Comparison of ENCODE assay signal across 25 cellular contexts in genomic region chr3:154304936-154305335, GRCh38. TPM values are rescaled to one million over a fixed set of nuclear protein-coding genes. Genes with fewer than 3 reads are reported as not detected.
DNase-seq lines count a peak whose midpoint lies in the region; ATAC-seq, FAIRE-seq and TF ChIP-seq lines count a peak whose summit lies in the region.
"Had no signal": no experiment of that assay in that cellular context is flagged by ENCODE, and none has a peak within 500 bp of the region (broad histone marks: within the 10 kb centered on the region; RNA-seq: fewer than 3 reads in every experiment).

No MANE protein-coding gene starts in this region.

- TF ChIP-seq CTCF in HFFc6 (IDR thresholded peaks at IDR 0.05), result no peak

- intact Hi-C loops in activated CD4-positive, alpha-beta T cell treated with anti-CD3 and anti-CD28 coated beads for 36 hours (cut with DNase I, micrococcal nuclease), result no loop called here

- no peak for DNase-seq in HFFc6
- no peak for DNase-seq in AML-193 (lab: John Stamatoyannopoulos, UW)
- no peak for DNase-seq in retina
- DNase-seq in activated CD4-positive, alpha-beta T cell treated with anti-CD3 and anti-CD28 coated beads for 48 hours, result no peak
- DNase-seq in activated CD4-positive, alpha-beta T cell treated with anti-CD3 and anti-CD28 coated beads for 36 hours, result no peak
- DNase-seq: activated CD4-positive, alpha-beta T cell treated with anti-CD3 and anti-CD28 coated beads, Interleukin-2, amount 10 ng/mL, durations not matched to agents 7 days and 5 days; brain microvascular endothelial cell; CD4-positive, alpha-beta memory T cell; colonic mucosa; GF-D8; GOT3; left ventricle myocardium inferior; midbrain; NCI-H1694 treated with DMSO at 0.1 percent for 48 hours; NCI-H774; OCI-M1; SHP77 treated with DMSO at 0.1 percent for 48 hours had no signal

- ATAC-seq in GM18909 (IDR thresholded peaks at IDR 0.05; ENCODE audit: poor library complexity, unreplicated experiment) (peak; percentile 53), HG03354 (IDR thresholded peaks at IDR 0.05; ENCODE audit: poor library complexity, severe bottlenecking, unreplicated experiment) (peak; percentile 78)
- no peak for ATAC-seq in activated CD4-positive, alpha-beta T cell treated with anti-CD3 and anti-CD28 coated beads for 36 hours
- ATAC-seq: stimulated activated memory B cell treated with anti-CD40 and anti-IgM and Interleukin-4, amounts not matched to agents 10 μg/mL and 1 μg/mL and 100 μg/mL, for 72 hours had no signal

- CTCF ChIA-PET in activated CD4-positive, alpha-beta T cell treated with anti-CD3 and anti-CD28 coated beads for 36 hours (lab: Charles Lee), result interaction anchor here (0.6 to 1.5 kb wide), 2 partner anchors 9 to 396 kb away, joined by 3 to 4 read pairs; no protein-coding TSS in a partner anchor

- peaks cover 21% of the 10 kb centered on the region for H3K4me1 Mint-ChIP-seq in HFFc6 (ENCODE audit: low read depth)
- peaks cover 16% of the 10 kb centered on the region for H3K4me1 Mint-ChIP-seq in activated CD4-positive, alpha-beta T cell treated with anti-CD3 and anti-CD28 coated beads for 36 hours
- H3K4me1 Mint-ChIP-seq: nephron had no signal

- peaks cover 41% of the 10 kb centered on the region for H3K36me3 Mint-ChIP-seq in HFFc6 (ENCODE audit: low read depth)
- peaks cover 58% of the 10 kb centered on the region for H3K36me3 Mint-ChIP-seq in activated CD4-positive, alpha-beta T cell treated with anti-CD3 and anti-CD28 coated beads for 36 hours (ENCODE audit: low read depth)

- POLR2A ChIA-PET in activated CD4-positive, alpha-beta T cell treated with anti-CD3 and anti-CD28 coated beads for 36 hours (lab: Charles Lee), result no interaction called here

- H3K27me3 Mint-ChIP-seq in HFFc6 (ENCODE audit: insufficient read depth), result no peaks in the 10 kb centered on the region
- no peaks in the 10 kb centered on the region for H3K27me3 Mint-ChIP-seq in activated CD4-positive, alpha-beta T cell treated with anti-CD3 and anti-CD28 coated beads for 36 hours
- H3K27me3 Mint-ChIP-seq: activated CD4-positive, alpha-beta T cell treated with anti-CD3 and anti-CD28 coated beads, Interleukin-2, amount 10 ng/mL, durations not matched to agents 7 days and 5 days; CD4-positive, alpha-beta memory T cell; stimulated activated memory B cell treated with anti-CD40 and anti-IgM and Interleukin-4, amounts not matched to agents 10 μg/mL and 1 μg/mL and 100 μg/mL, for 72 hours had no signal

- H3K4me3 Mint-ChIP-seq in HFFc6, result no peak overlapping the region
- no peak overlapping the region for H3K4me3 Mint-ChIP-seq in activated CD4-positive, alpha-beta T cell treated with anti-CD3 and anti-CD28 coated beads for 36 hours
- H3K4me3 Mint-ChIP-seq: activated CD4-positive, alpha-beta T cell treated with anti-CD3 and anti-CD28 coated beads, Interleukin-2, amount 10 ng/mL, durations not matched to agents 7 days and 5 days; CD4-positive, alpha-beta memory T cell; nephron; stimulated activated memory B cell treated with anti-CD40 and anti-IgM and Interleukin-4, amounts not matched to agents 10 μg/mL and 1 μg/mL and 100 μg/mL, for 72 hours had no signal

- H3K27ac Mint-ChIP-seq in HFFc6, result peak overlapping the region; percentile 33; the same call in 1 of the 2 replicates
- H3K27ac Mint-ChIP-seq in activated CD4-positive, alpha-beta T cell treated with anti-CD3 and anti-CD28 coated beads for 36 hours, result no peak overlapping the region
- H3K27ac Mint-ChIP-seq: activated CD4-positive, alpha-beta T cell treated with anti-CD3 and anti-CD28 coated beads, Interleukin-2, amount 10 ng/mL, durations not matched to agents 7 days and 5 days; activated T-helper 2 cell treated with anti-CD3 and anti-CD28 coated beads, Interferon-gamma antibody, Interleukin-2, Interleukin-4, amounts not matched to agents 10 μg/mL and 5 μg/mL and 100 μg/mL, durations not matched to agents 14 hours and 24 hours and 36 hours; nephron; stimulated activated memory B cell treated with anti-CD40 and anti-IgM and Interleukin-4, amounts not matched to agents 10 μg/mL and 1 μg/mL and 100 μg/mL, for 72 hours had no signal

- FAIRE-seq in islet of Langerhans (lab: Jason Lieb, UNC), result peak; percentile 49
- FAIRE-seq: endometrium, GM12891 had no signal

- no peaks in the 10 kb centered on the region for H3K9me3 Mint-ChIP-seq in HFFc6
- H3K9me3 Mint-ChIP-seq in activated CD4-positive, alpha-beta T cell treated with anti-CD3 and anti-CD28 coated beads for 36 hours (ENCODE audit: low read depth), result no peaks in the 10 kb centered on the region
- H3K9me3 Mint-ChIP-seq: activated CD4-positive, alpha-beta T cell treated with anti-CD3 and anti-CD28 coated beads, Interleukin-2, amount 10 ng/mL, durations not matched to agents 7 days and 5 days; activated T-helper 2 cell treated with anti-CD3 and anti-CD28 coated beads, Interferon-gamma antibody, Interleukin-2, Interleukin-4, amounts not matched to agents 10 μg/mL and 5 μg/mL and 100 μg/mL, durations not matched to agents 14 hours and 24 hours and 36 hours; CD4-positive, alpha-beta memory T cell; nephron; stimulated activated memory B cell treated with anti-CD40 and anti-IgM and Interleukin-4, amounts not matched to agents 10 μg/mL and 1 μg/mL and 100 μg/mL, for 72 hours had no signal

RNA-seq across cellular contexts. Expression of gene DHX36, which starts 19.4 kb away (rescaled TPM):
- total RNA-seq in HFFc6 (2021; fragmentation: NEBNext Ultra II Directional; extraction: Animal tissue kit (Norgen Biotek cat#: 25700)), result 10 to 100 TPM; 49.3 to 62.9 (median 55.7) TPM
- 10 to 100 TPM; 56.3 to 74.6 TPM for total RNA-seq in activated CD4-positive, alpha-beta T cell treated with anti-CD3 and anti-CD28 coated beads for 36 hours
